ENCODE assay signal across 12 cellular contexts in genomic region chr18:2471523-2471922, GRCh38.
A peak's percentile ranks its signal among the peaks of the same experiment; 100 is the strongest.
DNase-seq lines count a peak whose midpoint lies in the region; ATAC-seq and TF ChIP-seq lines count a peak whose summit lies in the region.
"Had no signal": no experiment of that assay in that cellular context is flagged by ENCODE, and none has a peak within 500 bp of the region (broad histone marks: within the 10 kb centered on the region; RNA-seq: fewer than 3 reads in every experiment).

No MANE protein-coding gene starts in this region.

- H3K4me3 ChIP-seq in NB4 (ENCODE audit: low read depth, low read length) (no peak overlapping the region), ovary (no peak overlapping the region)
- H3K4me3 ChIP-seq: hepatocyte had no signal

- H3K27ac ChIP-seq in ovary: no peak overlapping the region
- H3K27ac ChIP-seq: hepatocyte had no signal

- DNase-seq in ELR (ENCODE audit: low read depth) (peak; percentile 14), NB4 (ENCODE audit: low read depth) (peak; percentile 14), erythroblast (lab: John Stamatoyannopoulos, UW) (peak; percentile 21 to 34), NCI-H226 (no peak), NCI-H2196 (lab: John Stamatoyannopoulos, UW; ENCODE audit: unreplicated experiment) (no peak), ovary (no peak)
- DNase-seq: Calu3; mesenchymal stem cell; NCI-H187 treated with DMSO at 0.1 percent for 48 hours; stimulated activated CD4-positive, alpha-beta T cell treated with anti-CD3 and anti-CD28 coated beads, Interleukin-2, amount 100 ng/mL, for 24 hours had no signal

- TF ChIP-seq POLR2A in NB4 (IDR thresholded peaks at IDR 0.05; ENCODE audit: extremely low read depth, insufficient read length) (no peak), erythroblast (IDR thresholded peaks at IDR 0.05; ENCODE audit: low read length) (no peak), ovary (IDR thresholded peaks at IDR 0.05) (no peak)

- WGBS in ovary, 3 donors: 76 to 91% (median 84%) methylated on average over 2 of the region's 2 CpGs

- H3K36me3 ChIP-seq in ovary: no peaks in the 10 kb centered on the region

- H3K4me1 ChIP-seq in ovary (ENCODE audit: insufficient read depth): no peaks in the 10 kb centered on the region

- intact Hi-C loops in ovary (cut with DNase I): no loop called here

- peak; percentile 17 for TF ChIP-seq CTCF in NB4 (IDR thresholded peaks at IDR 0.05; ENCODE audit: low read depth, low read length)
- no peak for TF ChIP-seq CTCF in ovary (IDR thresholded peaks at IDR 0.05)

- H3K9me3 ChIP-seq in ovary: no peaks in the 10 kb centered on the region

- H3K27me3 ChIP-seq in ovary: no peaks in the 10 kb centered on the region
- H3K27me3 ChIP-seq: hepatocyte had no signal

- ATAC-seq in GM18519 (IDR thresholded peaks at IDR 0.05; ENCODE audit: low FRiP score, unreplicated experiment): peak; percentile 45

- no peak for TF ChIP-seq EP300 in ovary (IDR thresholded peaks at IDR 0.05)

Comparison
In these comparisons a context has a peak if more than half of its experiments do, and no peak if none do; other contexts are left out.
1. DNase-seq: peak in ELR (single experiment), NB4 (single experiment) and erythroblast (2 of 2); none in NCI-H226 (single experiment), NCI-H2196 (single experiment) and ovary (0 of 5).